ENCODE assay signal across 9 cellular contexts in genomic region chr6:34295721-34296120, GRCh38. TPM values are rescaled to one million over a fixed set of nuclear protein-coding genes. Genes with fewer than 3 reads are reported as not detected.
DNase-seq lines count a peak whose midpoint lies in the region; ATAC-seq lines count a peak whose summit lies in the region.
"Had no signal": no experiment of that assay in that cellular context is flagged by ENCODE, and none has a peak within 500 bp of the region (broad histone marks: within the 10 kb centered on the region; RNA-seq: fewer than 3 reads in every experiment).

No MANE protein-coding gene starts in this region.

- peak overlapping the region; percentile 23 to 84 (median 67); a peak in 21 of 22 replicates for H3K27ac ChIP-seq in BLaER1 treated with 17β-estradiol and CSF1 and Interleukin-3, amounts not matched to agents 10 nM and 100 nM

- H3K9me3 Mint-ChIP-seq in activated CD8-positive, alpha-beta T cell treated with anti-CD3 and anti-CD28 coated beads, Interleukin-2, amount 10 ng/mL, durations not matched to agents 7 days and 5 days (ENCODE audit: insufficient read depth), result no peaks in the 10 kb centered on the region

- H3K4me2 ChIP-seq in BLaER1 treated with 17β-estradiol and CSF1 and Interleukin-3, amounts not matched to agents 10 nM and 100 nM, result peak overlapping the region; percentile 48 to 92 (median 81)

- H3K4me3 Mint-ChIP-seq in activated CD8-positive, alpha-beta T cell treated with anti-CD3 and anti-CD28 coated beads, Interleukin-2, amount 10 ng/mL, durations not matched to agents 7 days and 5 days, result peak overlapping the region; percentile 10

- no peaks in the 10 kb centered on the region for H3K27me3 ChIP-seq in BLaER1 treated with 17β-estradiol and CSF1 and Interleukin-3, amounts not matched to agents 10 nM and 100 nM

- peak overlapping the region in 10 of 11 experiments; percentile 0 to 74 (median 52); a peak in 16 of 22 replicates for H3K9ac ChIP-seq in BLaER1 treated with 17β-estradiol and CSF1 and Interleukin-3, amounts not matched to agents 10 nM and 100 nM

- H4K20me1 ChIP-seq in BLaER1 treated with 17β-estradiol and CSF1 and Interleukin-3, amounts not matched to agents 10 nM and 100 nM, result peaks cover 0 to 18% (median 4%) of the 10 kb centered on the region in 11 experiments; a peak in 2 of 22 replicates

- POLR2A ChIA-PET in activated CD8-positive, alpha-beta T cell treated with anti-CD3 and anti-CD28 coated beads, Interleukin-2, amount 10 ng/mL, durations not matched to agents 7 days and 5 days (lab: Charles Lee), result no interaction called here

- peaks cover 41 to 50% (median 46%) of the 10 kb centered on the region in 11 experiments for H3K36me3 ChIP-seq in BLaER1 treated with 17β-estradiol and CSF1 and Interleukin-3, amounts not matched to agents 10 nM and 100 nM

- no peaks in the 10 kb centered on the region for H3K27me3 Mint-ChIP-seq in activated CD8-positive, alpha-beta T cell treated with anti-CD3 and anti-CD28 coated beads, Interleukin-2, amount 10 ng/mL, durations not matched to agents 7 days and 5 days (ENCODE audit: low read depth)

- intact Hi-C loops in sciatic nerve (cut with DNase I), result no loop called here

- peaks cover 21% of the 10 kb centered on the region for H3K4me1 Mint-ChIP-seq in activated CD8-positive, alpha-beta T cell treated with anti-CD3 and anti-CD28 coated beads, Interleukin-2, amount 10 ng/mL, durations not matched to agents 7 days and 5 days (ENCODE audit: low read depth)

- peak; percentile 37 for DNase-seq in activated CD8-positive, alpha-beta T cell treated with anti-CD3 and anti-CD28 coated beads, Interleukin-2, amount 10 ng/mL, durations not matched to agents 7 days and 5 days
- DNase-seq in CD1c-positive myeloid dendritic cell (ENCODE audit: extremely low spot score), result no peak
- no peak for DNase-seq in sciatic nerve (ENCODE audit: low spot score)
- no peak for DNase-seq in NCI-H2029 treated with DMSO at 0.1 percent for 48 hours (lab: John Stamatoyannopoulos, UW)
- DNase-seq in NCI-H345 (lab: John Stamatoyannopoulos, UW), result no peak
- DNase-seq: NCI-H510A treated with DMSO at 0.1 percent for 48 hours had no signal

- peaks cover 19% of the 10 kb centered on the region for H3K36me3 Mint-ChIP-seq in activated CD8-positive, alpha-beta T cell treated with anti-CD3 and anti-CD28 coated beads, Interleukin-2, amount 10 ng/mL, durations not matched to agents 7 days and 5 days (ENCODE audit: low read depth)

- CTCF ChIA-PET in activated CD8-positive, alpha-beta T cell treated with anti-CD3 and anti-CD28 coated beads, Interleukin-2, amount 10 ng/mL, durations not matched to agents 7 days and 5 days (lab: Charles Lee), result interaction anchor here (0.9 to 1.4 kb wide), 3 partner anchors 13 to 119 kb away, joined by 3 to 5 read pairs (median 5); no protein-coding TSS in a partner anchor

- peaks cover 58 to 90% (median 83%) of the 10 kb centered on the region in 10 experiments for H3K4me1 ChIP-seq in BLaER1 treated with 17β-estradiol and CSF1 and Interleukin-3, amounts not matched to agents 10 nM and 100 nM

- H3K4me3 ChIP-seq in BLaER1 treated with 17β-estradiol and CSF1 and Interleukin-3, amounts not matched to agents 10 nM and 100 nM, result peak overlapping the region in 6 of 10 experiments; percentile 0 to 24 (median 10); a peak in 4 of 20 replicates

- H3K27ac Mint-ChIP-seq in activated CD8-positive, alpha-beta T cell treated with anti-CD3 and anti-CD28 coated beads, Interleukin-2, amount 10 ng/mL, durations not matched to agents 7 days and 5 days, result peak overlapping the region; percentile 67

- no peaks in the 10 kb centered on the region for H3K9me3 ChIP-seq in BLaER1 treated with 17β-estradiol and CSF1 and Interleukin-3, amounts not matched to agents 10 nM and 100 nM (replicated peaks in 1 of 11)

- ATAC-seq in GM19025 (IDR thresholded peaks at IDR 0.05; ENCODE audit: low read depth, unreplicated experiment) (peak; percentile 80), HG03045 (IDR thresholded peaks at IDR 0.05; ENCODE audit: unreplicated experiment) (peak; percentile 71), sciatic nerve (no peak)
- ATAC-seq in activated CD8-positive, alpha-beta T cell treated with anti-CD3 and anti-CD28 coated beads, Interleukin-2, amount 10 ng/mL, durations not matched to agents 7 days and 5 days, result peak; percentile 81

RNA-seq across cellular contexts. Expression of gene SMIM29, which starts 46.9 kb away (rescaled TPM):
- total RNA-seq in activated CD8-positive, alpha-beta T cell treated with anti-CD3 and anti-CD28 coated beads, Interleukin-2, amount 10 ng/mL, durations not matched to agents 7 days and 5 days, result 10 to 100 TPM; 21.3 to 26.7 TPM
- total RNA-seq in sciatic nerve, result 31.6 TPM

RNA-seq across cellular contexts. Expression of gene HMGA1, which starts 59.0 kb away (rescaled TPM):
- 100 to 1,000 TPM; 300 to 308 TPM for total RNA-seq in activated CD8-positive, alpha-beta T cell treated with anti-CD3 and anti-CD28 coated beads, Interleukin-2, amount 10 ng/mL, durations not matched to agents 7 days and 5 days
- total RNA-seq in sciatic nerve, result 29.0 TPM

Comparison
In these comparisons a context has a peak if more than half of its experiments do, and no peak if none do; other contexts are left out.
1. RNA of gene HMGA1, which starts 59.0 kb away (total RNA-seq): 300 to 308 TPM in activated CD8-positive, alpha-beta T cell treated with anti-CD3 and anti-CD28 coated beads, Interleukin-2, amount 10 ng/mL, durations not matched to agents 7 days and 5 days; 29.0 TPM in sciatic nerve (single experiment); every median in the first group is over 10 times any median in the second.